24 cellular contexts compared by ENCODE assay signal in the genomic region with DNA sequence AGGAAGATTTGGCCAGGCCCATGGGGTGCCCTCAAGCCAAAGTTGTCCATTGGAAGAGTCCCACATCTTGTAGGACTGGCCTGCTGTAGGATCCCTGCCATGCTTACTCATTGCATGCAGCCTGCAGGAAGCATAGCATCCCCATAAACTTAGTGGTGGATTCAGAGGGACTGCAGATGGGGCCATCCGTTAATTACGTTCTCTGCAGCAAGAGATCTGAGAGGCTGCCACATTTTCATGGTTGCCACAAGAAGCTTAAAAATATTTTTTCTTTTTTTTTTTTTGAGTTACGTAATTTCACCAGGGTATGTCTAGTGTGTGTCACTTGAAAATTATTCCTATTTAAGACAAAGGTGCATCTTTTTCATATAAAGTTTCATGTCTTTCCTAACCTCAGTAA.
"Had no signal": no experiment of that assay in that cellular context is flagged by ENCODE, and none has a peak within 500 bp of the region (broad histone marks: within the 10 kb centered on the region; RNA-seq: fewer than 3 reads in every experiment).

No MANE protein-coding gene starts in this region.

- ATAC-seq: esophagus mucosa; heart right ventricle; left cardiac atrium; left lung; naive thymus-derived CD4-positive, alpha-beta T cell; sciatic nerve; stimulated activated effector memory CD8-positive, alpha-beta T cell treated with anti-CD3 and anti-CD28 coated beads, Interleukin-12 subunit alpha, Interleukin-12 subunit beta, amount 100 ng/mL, for 72 hours had no signal

- H3K36me3 ChIP-seq: heart right ventricle, left lung, neural progenitor cell, prostate gland, right atrium auricular region, stomach, thyroid gland, vagina had no signal

- H3K4me2 ChIP-seq: neural progenitor cell had no signal

- H3K4me1 ChIP-seq: left lung, neural progenitor cell, prostate gland, right atrium auricular region, stomach, thyroid gland had no signal

- H3K4me3 ChIP-seq: heart right ventricle, left lung, neural progenitor cell, prostate gland, right atrium auricular region, stomach, thyroid gland, vagina had no signal

- H3K9me3 ChIP-seq: heart right ventricle, left lung, prostate gland, right atrium auricular region, stomach, thyroid gland, vagina had no signal

- H3K9ac ChIP-seq: neural progenitor cell had no signal

- DNase-seq: effector CD8-positive, alpha-beta T cell; endodermal cell; foreskin melanocyte; glutamatergic neuron; heart right ventricle; hippocampal formation; left cardiac atrium; left lung; mesenchymal stem cell; naive thymus-derived CD4-positive, alpha-beta T cell; nucleus accumbens; stimulated activated CD4-positive, alpha-beta T cell treated with anti-CD3 and anti-CD28 coated beads, Interleukin-2, amount 100 ng/mL, for 24 hours; stimulated activated CD4-positive, alpha-beta T cell treated with anti-CD3 and anti-CD28 coated beads, Interleukin-4, amount 100 ng/mL, for 24 hours; stimulated activated naive CD4-positive, alpha-beta T cell treated with Interleukin-2 at 50 U/mL for 16 hours; stomach; thyroid gland had no signal

- H3K27me3 ChIP-seq: heart right ventricle, left lung, neural progenitor cell, right atrium auricular region, stomach, thyroid gland, vagina had no signal

- H3K27ac ChIP-seq: epithelial cell of prostate, heart right ventricle, left lung, neural progenitor cell, prostate gland, right atrium auricular region, stomach, thyroid gland had no signal

- H2AFZ ChIP-seq: neural progenitor cell had no signal
